ENCODE assay signal across 25 cellular contexts in the genomic region with DNA sequence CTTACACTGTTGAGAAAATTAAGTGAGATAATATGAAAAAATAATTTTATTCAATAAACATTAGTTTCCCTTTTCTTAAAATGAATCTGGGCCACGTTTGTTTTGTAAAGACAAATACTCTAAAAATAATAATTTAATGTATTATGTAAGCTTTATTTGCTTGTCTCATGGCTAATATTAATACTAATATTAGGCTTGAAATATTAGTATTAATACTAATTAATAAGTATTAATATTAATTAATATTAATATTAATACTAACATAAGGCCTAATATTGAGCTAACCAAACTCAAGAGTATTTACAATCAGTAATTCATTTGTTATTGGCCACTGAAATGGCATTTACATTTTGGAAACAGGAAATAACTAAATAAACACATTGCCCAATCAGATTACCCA.
DNase-seq lines count a peak whose midpoint lies in the region; ATAC-seq, FAIRE-seq and TF ChIP-seq lines count a peak whose summit lies in the region.
"Had no signal": no experiment of that assay in that cellular context is flagged by ENCODE, and none has a peak within 500 bp of the region (broad histone marks: within the 10 kb centered on the region; RNA-seq: fewer than 3 reads in every experiment).

No MANE protein-coding gene starts in this region.

- DNase-seq in WTC11 (ENCODE audit: low spot score) (no peak), frontal cortex (ENCODE audit: low spot score in 2 of 2) (no peak), pancreas (no peak), NCI-H2196 (lab: John Stamatoyannopoulos, UW; ENCODE audit: unreplicated experiment) (no peak), HEK293T (ENCODE audit: extremely low spot score) (no peak), NCI-H82 (lab: John Stamatoyannopoulos, UW) (no peak)
- DNase-seq: AML-193; CD4-positive, alpha-beta T cell; CD8-positive, alpha-beta T cell; COR-L47; DMS 273 treated with DMSO at 0.1 percent for 48 hours; DMS153; DMS53; DMS79; DND-41; EL; GF-D8 had no signal

- FAIRE-seq in G401.6 (lab: Jason Lieb, UNC), result peak; percentile 52
- FAIRE-seq in frontal cortex (lab: Jason Lieb, UNC), result peak; percentile 78
- peak; percentile 87 for FAIRE-seq in pancreas (lab: Jason Lieb, UNC)
- FAIRE-seq: A549, GM12891, GM19239 had no signal

- H3K27me3 Mint-ChIP-seq in WTC11 (ENCODE audit: low read depth), result no peaks in the 10 kb centered on the region
- H3K27me3 Mint-ChIP-seq: B cell; CD4-positive, alpha-beta T cell had no signal

- no peaks in the 10 kb centered on the region for H3K27me3 ChIP-seq in pancreas
- H3K27me3 ChIP-seq: BLaER1 treated with 17β-estradiol and CSF1 and Interleukin-3, amounts not matched to agents 10 nM and 100 nM had no signal

- no peak overlapping the region for H3K27ac ChIP-seq in pancreas
- H3K27ac ChIP-seq: A549; BLaER1 treated with 17β-estradiol and CSF1 and Interleukin-3, amounts not matched to agents 10 nM and 100 nM; C4-2B had no signal

- no peak overlapping the region for H3K27ac Mint-ChIP-seq in WTC11
- H3K27ac Mint-ChIP-seq: B cell; CD4-positive, alpha-beta T cell; CD8-positive, alpha-beta T cell had no signal

- H3K36me3 Mint-ChIP-seq in WTC11, result no peaks in the 10 kb centered on the region
- H3K36me3 Mint-ChIP-seq: CD8-positive, alpha-beta T cell had no signal

- H3K4me3 Mint-ChIP-seq in WTC11, result no peak overlapping the region
- H3K4me3 Mint-ChIP-seq: B cell; CD4-positive, alpha-beta T cell; CD8-positive, alpha-beta T cell had no signal

- intact Hi-C loops in pancreas (cut with DNase I), result no loop called here

- CTCF ChIA-PET in WTC11 (lab: Charles Lee), result no interaction called here
- CTCF ChIA-PET in HEK293T (lab: Yijun Ruan, JAX), result no interaction called here

- no peaks in the 10 kb centered on the region for H3K4me1 ChIP-seq in pancreas
- H3K4me1 ChIP-seq: A549; BLaER1 treated with 17β-estradiol and CSF1 and Interleukin-3, amounts not matched to agents 10 nM and 100 nM had no signal

- POLR2A ChIA-PET in WTC11 (lab: Charles Lee), result no interaction called here
- POLR2A ChIA-PET in HEK293T (lab: Yijun Ruan, JAX), result no interaction called here

- TF ChIP-seq CTCF in WTC11 (IDR thresholded peaks at IDR 0.05), result no peak
- TF ChIP-seq CTCF in pancreas (IDR thresholded peaks at IDR 0.05), result no peak

- H3K4me3 ChIP-seq in pancreas, result no peak overlapping the region
- H3K4me3 ChIP-seq: A549; BLaER1 treated with 17β-estradiol and CSF1 and Interleukin-3, amounts not matched to agents 10 nM and 100 nM had no signal

- 64 to 75% methylated on average over 1 of the region's 1 CpG for WGBS in pancreas, 2 donors

- no peaks in the 10 kb centered on the region for H3K4me1 Mint-ChIP-seq in WTC11
- H3K4me1 Mint-ChIP-seq: B cell had no signal

- H3K36me3 ChIP-seq in pancreas, result no peaks in the 10 kb centered on the region
- H3K36me3 ChIP-seq: BLaER1 treated with 17β-estradiol and CSF1 and Interleukin-3, amounts not matched to agents 10 nM and 100 nM had no signal

- no peak for ATAC-seq in WTC11
- ATAC-seq in pancreas, result no peak
- no peak for ATAC-seq in HG02763 (IDR thresholded peaks at IDR 0.05; ENCODE audit: unreplicated experiment)
- ATAC-seq: A549; CD8-positive, alpha-beta T cell had no signal

- H3K9me3 Mint-ChIP-seq in WTC11, result no peaks in the 10 kb centered on the region

- H3K9me3 ChIP-seq in pancreas, result no peaks in the 10 kb centered on the region
- H3K9me3 ChIP-seq: A549; BLaER1 treated with 17β-estradiol and CSF1 and Interleukin-3, amounts not matched to agents 10 nM and 100 nM had no signal

TF ChIP-seq in WTC11, 78 proteins besides CTCF, POLR2A, EP300 and RAD21:
- no peak for TF ChIP-seq TCF7 (CRISPR knock-in tag; IDR thresholded peaks at IDR 0.05; ENCODE audit: low read depth)
- TF ChIP-seq HMGA2 (CRISPR knock-in tag; IDR thresholded peaks at IDR 0.05), result peak; percentile 46; the same call in 1 of the 2 replicates

TF ChIP-seq in HEK293T, 16 proteins besides CTCF, POLR2A, EP300 and RAD21:
- no peak for TF ChIP-seq SUZ12 (IDR thresholded peaks at IDR 0.05)
- TF ChIP-seq, protein P1, sequence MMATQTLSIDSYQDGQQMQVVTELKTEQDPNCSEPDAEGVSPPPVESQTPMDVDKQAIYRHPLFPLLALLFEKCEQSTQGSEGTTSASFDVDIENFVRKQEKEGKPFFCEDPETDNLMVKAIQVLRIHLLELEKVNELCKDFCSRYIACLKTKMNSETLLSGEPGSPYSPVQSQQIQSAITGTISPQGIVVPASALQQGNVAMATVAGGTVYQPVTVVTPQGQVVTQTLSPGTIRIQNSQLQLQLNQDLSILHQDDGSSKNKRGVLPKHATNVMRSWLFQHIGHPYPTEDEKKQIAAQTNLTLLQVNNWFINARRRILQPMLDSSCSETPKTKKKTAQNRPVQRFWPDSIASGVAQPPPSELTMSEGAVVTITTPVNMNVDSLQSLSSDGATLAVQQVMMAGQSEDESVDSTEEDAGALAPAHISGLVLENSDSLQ (IDR thresholded peaks at IDR 0.05), result no peak
- no peak for TF ChIP-seq FOXK2 (IDR thresholded peaks at IDR 0.05)
- TF ChIP-seq FOXM1 (IDR thresholded peaks at IDR 0.05; ENCODE audit: borderline replicate concordance), result no peak
- no peak for TF ChIP-seq SP1 (IDR thresholded peaks at IDR 0.05)
- no peak for TF ChIP-seq ARNT (IDR thresholded peaks at IDR 0.05)
- TF ChIP-seq ELF4 (IDR thresholded peaks at IDR 0.05), result no peak
TF ChIP-seq in HEK293T: peak in this region for 0.
